Comparison of ENCODE assay signal across 18 cellular contexts in genomic region chr5:39605966-39606591, GRCh38.
DNase-seq lines count a peak whose midpoint lies in the region; ATAC-seq, FAIRE-seq and TF ChIP-seq lines count a peak whose summit lies in the region.
"Had no signal": no experiment of that assay in that cellular context is flagged by ENCODE, and none has a peak within 500 bp of the region (broad histone marks: within the 10 kb centered on the region; RNA-seq: fewer than 3 reads in every experiment).

No MANE protein-coding gene starts in this region.

- H3K4me1 ChIP-seq in HepG2 (ENCODE audit: insufficient read depth, low read length): no peaks in the 10 kb centered on the region
- H3K4me1 ChIP-seq in right lobe of liver: no peaks in the 10 kb centered on the region
- H3K4me1 ChIP-seq in astrocyte (ENCODE audit: insufficient read depth, low read length): no peaks in the 10 kb centered on the region
- H3K4me1 ChIP-seq: tibial artery had no signal

- H3K4me3 Mint-ChIP-seq in astrocyte (ENCODE audit: unreplicated experiment) (no peak overlapping the region), T-helper 17 cell (no peak overlapping the region), T-cell (no peak overlapping the region)
- H3K4me3 Mint-ChIP-seq: activated CD8-positive, alpha-beta T cell treated with anti-CD3 and anti-CD28 coated beads, Interleukin-2, amount 10 ng/mL, durations not matched to agents 7 days and 5 days; CD4-positive, CD25-positive, alpha-beta regulatory T cell; dendritic cell treated with granulocyte-macrophage colony-stimulating factor and Interleukin-4, amounts not matched to agents 40 ng/mL and 50 ng/mL, for 4 days; natural killer cell had no signal

- H3K36me3 Mint-ChIP-seq in astrocyte (ENCODE audit: low read depth, unreplicated experiment) (no peaks in the 10 kb centered on the region), T-helper 17 cell (ENCODE audit: low read depth) (no peaks in the 10 kb centered on the region), T-cell (no peaks in the 10 kb centered on the region)
- H3K36me3 Mint-ChIP-seq: CD4-positive, CD25-positive, alpha-beta regulatory T cell; natural killer cell had no signal

- H3K4me3 ChIP-seq in HepG2 (replicated peaks in 1 of 3; ENCODE audit: insufficient read depth in 1 of 3, low read depth in 2 of 3, low read length in 3 of 3) (no peak overlapping the region), right lobe of liver (no peak overlapping the region), astrocyte (ENCODE audit: insufficient read depth, low read depth, low read length) (no peak overlapping the region), foreskin fibroblast (ENCODE audit: low read depth in 1 of 2, low read length in 2 of 2) (no peak overlapping the region)
- H3K4me3 ChIP-seq: tibial artery had no signal

- H3K4me2 ChIP-seq in HepG2 (ENCODE audit: low read depth, low read length): no peak overlapping the region
- H3K4me2 ChIP-seq in astrocyte (ENCODE audit: low read length): no peak overlapping the region

- no peaks in the 10 kb centered on the region for H3K27me3 Mint-ChIP-seq in astrocyte (ENCODE audit: low read depth, unreplicated experiment)
- peaks cover 46% of the 10 kb centered on the region for H3K27me3 Mint-ChIP-seq in T-helper 17 cell
- peaks cover 8 to 27% of the 10 kb centered on the region in 2 donors for H3K27me3 Mint-ChIP-seq in T-cell
- H3K27me3 Mint-ChIP-seq: dendritic cell treated with granulocyte-macrophage colony-stimulating factor and Interleukin-4, amounts not matched to agents 40 ng/mL and 50 ng/mL, for 4 days had no signal

- no peaks in the 10 kb centered on the region for H3K4me1 Mint-ChIP-seq in astrocyte (ENCODE audit: low read depth, unreplicated experiment)
- H3K4me1 Mint-ChIP-seq in T-helper 17 cell: no peaks in the 10 kb centered on the region
- H3K4me1 Mint-ChIP-seq in T-cell: no peaks in the 10 kb centered on the region
- H3K4me1 Mint-ChIP-seq: CD4-positive, CD25-positive, alpha-beta regulatory T cell had no signal

- TF ChIP-seq EP300 in HepG2 (IDR thresholded peaks at IDR 0.05; ENCODE audit: low read depth in 2 of 2, low read length in 2 of 2): no peak
- TF ChIP-seq EP300 in HepG2 (CRISPR knock-in tag; IDR thresholded peaks at IDR 0.05; ENCODE audit: borderline replicate concordance): no peak

- TF ChIP-seq POLR2A in HepG2 (IDR thresholded peaks at IDR 0.05; ENCODE audit: insufficient read depth in 1 of 2, low read depth in 2 of 2, low read length in 2 of 2) (no peak), right lobe of liver (IDR thresholded peaks at IDR 0.05) (no peak)

- CTCF ChIA-PET in HepG2 (lab: Yijun Ruan, JAX; ENCODE audit: low intra/inter-chr PET ratio, low total read pairs): no interaction called here
- CTCF ChIA-PET in T-cell (lab: Charles Lee): interaction anchor here in 1 of 2 donors (0.7 to 1.1 kb wide), 2 partner anchors 30 to 1130 kb away, joined by 4 to 5 read pairs; no protein-coding TSS in a partner anchor

- no peak for FAIRE-seq in HepG2 (lab: Jason Lieb, UNC)
- no peak for FAIRE-seq in astrocyte (lab: Jason Lieb, UNC)
- FAIRE-seq: A204.1 had no signal

- H2AFZ ChIP-seq in HepG2 (ENCODE audit: low read length) (no peak overlapping the region), astrocyte (ENCODE audit: low read depth, low read length) (no peak overlapping the region)

- no peaks in the 10 kb centered on the region for H3K9me3 Mint-ChIP-seq in astrocyte (ENCODE audit: unreplicated experiment)
- no peaks in the 10 kb centered on the region for H3K9me3 Mint-ChIP-seq in T-cell
- H3K9me3 Mint-ChIP-seq: natural killer cell had no signal

- no peak for TF ChIP-seq CTCF in HepG2 (CRISPR knock-in tag; IDR thresholded peaks at IDR 0.05)
- no peak for TF ChIP-seq CTCF in right lobe of liver (IDR thresholded peaks at IDR 0.05)
- no peak for TF ChIP-seq CTCF in astrocyte (IDR thresholded peaks at IDR 0.05; ENCODE audit: insufficient read depth, low read depth, low read length)
- no peak for TF ChIP-seq CTCF in foreskin fibroblast (IDR thresholded peaks at IDR 0.05; ENCODE audit: low read depth, low read length)

- in situ Hi-C loops in HepG2 (cut with HindIII; ENCODE audit: extremely low pct_ligation_motif_present, low pct_unique_long_range_greater_than_20kb): loop anchor here (10.0 kb wide), 1 partner anchor 89 kb away; no protein-coding TSS in a partner anchor

- H4K20me1 ChIP-seq in HepG2 (ENCODE audit: insufficient read depth, low read length) (no peaks in the 10 kb centered on the region), astrocyte (ENCODE audit: insufficient read depth, low read length) (no peaks in the 10 kb centered on the region)

- no peak for ATAC-seq in HepG2
- ATAC-seq in right lobe of liver: no peak
- no peak for ATAC-seq in T-helper 17 cell
- ATAC-seq in T-cell (replicated peaks in 1 of 4): no peak
- ATAC-seq in HG03039 (IDR thresholded peaks at IDR 0.05; ENCODE audit: unreplicated experiment): no peak
- ATAC-seq: activated CD8-positive, alpha-beta T cell treated with anti-CD3 and anti-CD28 coated beads, Interleukin-2, amount 10 ng/mL, durations not matched to agents 7 days and 5 days; natural killer cell had no signal

- H3K27ac ChIP-seq in HepG2 (ENCODE audit: extremely low read length, insufficient read depth, low read length): no peak overlapping the region
- H3K27ac ChIP-seq in right lobe of liver: no peak overlapping the region
- H3K27ac ChIP-seq in astrocyte (ENCODE audit: low read depth, low read length): no peak overlapping the region
- H3K27ac ChIP-seq: tibial artery had no signal

- H3K27me3 ChIP-seq in HepG2 (ENCODE audit: control insufficient read depth in 1 of 2, insufficient read depth in 2 of 2, low read length in 2 of 2) (no peaks in the 10 kb centered on the region), right lobe of liver (no peaks in the 10 kb centered on the region), astrocyte (ENCODE audit: insufficient read depth, low read length) (no peaks in the 10 kb centered on the region)
- H3K27me3 ChIP-seq: tibial artery had no signal

- H3K79me2 ChIP-seq in HepG2 (ENCODE audit: insufficient read depth, low read length): no peaks in the 10 kb centered on the region
- H3K79me2 ChIP-seq in astrocyte (ENCODE audit: insufficient read depth, low read length): no peaks in the 10 kb centered on the region

- H3K9me3 ChIP-seq in HepG2 (ENCODE audit: low read length): no peaks in the 10 kb centered on the region
- no peaks in the 10 kb centered on the region for H3K9me3 ChIP-seq in right lobe of liver
- no peaks in the 10 kb centered on the region for H3K9me3 ChIP-seq in astrocyte (ENCODE audit: insufficient read depth, low read depth, low read length)
- no peaks in the 10 kb centered on the region for H3K9me3 ChIP-seq in T-helper 17 cell (ENCODE audit: control insufficient read depth, low read length, poor library complexity, severe bottlenecking)
- H3K9me3 ChIP-seq: tibial artery had no signal

- POLR2A ChIA-PET in HepG2 (lab: Yijun Ruan, JAX): no interaction called here
- POLR2A ChIA-PET in T-cell (lab: Charles Lee): no interaction called here

- H3K36me3 ChIP-seq in HepG2 (replicated peaks in 1 of 2; ENCODE audit: control insufficient read depth in 1 of 2, insufficient read depth in 2 of 2, low read length in 2 of 2) (no peaks in the 10 kb centered on the region), right lobe of liver (no peaks in the 10 kb centered on the region), astrocyte (ENCODE audit: insufficient read depth, low read length) (no peaks in the 10 kb centered on the region)
- H3K36me3 ChIP-seq: tibial artery had no signal

- WGBS in HepG2 (ENCODE audit: low lambda C conversion rate): 3% methylated on average over 2 of the region's 2 CpGs
- 57% methylated on average over 2 of the region's 2 CpGs for WGBS in right lobe of liver (ENCODE audit: insufficient coverage, low coverage, low lambda C conversion rate, missing lambda C conversion rate)

- DNase-seq in HepG2 (ENCODE audit: low spot score) (no peak), right lobe of liver (no peak), astrocyte (ENCODE audit: low read depth) (peak; percentile 24), foreskin fibroblast (peak; percentile 53 to 70), T-helper 17 cell (no peak), T-cell (no peak)
- DNase-seq in stimulated activated CD4-positive, alpha-beta T cell treated with anti-CD3 and anti-CD28 coated beads, Interleukin-1b, Interleukin-23, amount 100 ng/mL, for 48 hours: no peak
- DNase-seq: activated CD8-positive, alpha-beta T cell treated with anti-CD3 and anti-CD28 coated beads, Interleukin-2, amount 10 ng/mL, durations not matched to agents 7 days and 5 days; amniotic stem cell; CD4-positive, CD25-positive, alpha-beta regulatory T cell; DND-41; natural killer cell; NCI-H1694; NCI-H510A; tibial artery had no signal

- intact Hi-C loops in HepG2 (cut with micrococcal nuclease; ENCODE audit: unreplicated experiment) (no loop called here), right lobe of liver (cut with DNase I) (no loop called here)

- H3K27ac Mint-ChIP-seq in astrocyte (ENCODE audit: unreplicated experiment) (no peak overlapping the region), T-helper 17 cell (no peak overlapping the region), T-cell (no peak overlapping the region)
- H3K27ac Mint-ChIP-seq: activated CD8-positive, alpha-beta T cell treated with anti-CD3 and anti-CD28 coated beads, Interleukin-2, amount 10 ng/mL, durations not matched to agents 7 days and 5 days; CD4-positive, CD25-positive, alpha-beta regulatory T cell; dendritic cell treated with granulocyte-macrophage colony-stimulating factor and Interleukin-4, amounts not matched to agents 40 ng/mL and 50 ng/mL, for 4 days; natural killer cell had no signal

- H3K9ac ChIP-seq in HepG2 (ENCODE audit: insufficient read depth, low read depth, low read length): no peak overlapping the region
- no peak overlapping the region for H3K9ac ChIP-seq in astrocyte (ENCODE audit: low read length)

- no TSS peak for BruUV-seq in HepG2 (replicated peaks; lab: Mats Ljungman, UMichigan)

- no peak for TF ChIP-seq RAD21 in HepG2 (CRISPR knock-in tag; IDR thresholded peaks at IDR 0.05)

TF ChIP-seq in HepG2, 621 proteins besides CTCF, POLR2A, EP300 and RAD21:
- TF ChIP-seq MAFF (IDR thresholded peaks at IDR 0.05; ENCODE audit: low read depth, low read length): peak; percentile 17; the same call in 1 of the 2 replicates
- TF ChIP-seq SIX4 (CRISPR knock-in tag; IDR thresholded peaks at IDR 0.05): no peak
- no peak for TF ChIP-seq ARID2 (CRISPR knock-in tag; IDR thresholded peaks at IDR 0.05; ENCODE audit: borderline replicate concordance)

Comparison
In these comparisons a context has a peak if more than half of its experiments do, and no peak if none do; other contexts are left out.
1. DNase-seq: peak in astrocyte (single experiment) and foreskin fibroblast (2 of 2); none in HepG2 (single experiment), right lobe of liver (0 of 3), T-helper 17 cell (0 of 3), T-cell (0 of 34) and stimulated activated CD4-positive, alpha-beta T cell treated with anti-CD3 and anti-CD28 coated beads, Interleukin-1b, Interleukin-23, amount 100 ng/mL, for 48 hours (single experiment).